Comparison of ENCODE assay signal across 2 cellular contexts in genomic region chr2:73939419-73939818, GRCh38.
TF ChIP-seq lines count a peak whose summit lies in the region.

No MANE protein-coding gene starts in this region.

TF ChIP-seq in GM12878, 131 proteins besides CTCF, POLR2A, EP300 and RAD21:
- TF ChIP-seq CHD4 (IDR thresholded peaks at IDR 0.05) (no peak), MTA2 (IDR thresholded peaks at IDR 0.05; ENCODE audit: low read depth) (no peak), TCF7 (IDR thresholded peaks at IDR 0.05; ENCODE audit: borderline replicate concordance) (no peak), HDAC2 (IDR thresholded peaks at IDR 0.05) (no peak), SMC3 (IDR thresholded peaks at IDR 0.05; ENCODE audit: borderline replicate concordance, low read length) (peak; percentile 20; the same call in 1 of the 2 replicates), TARDBP (IDR thresholded peaks at IDR 0.05; ENCODE audit: borderline replicate concordance) (no peak)
- TF ChIP-seq, protein P1, sequence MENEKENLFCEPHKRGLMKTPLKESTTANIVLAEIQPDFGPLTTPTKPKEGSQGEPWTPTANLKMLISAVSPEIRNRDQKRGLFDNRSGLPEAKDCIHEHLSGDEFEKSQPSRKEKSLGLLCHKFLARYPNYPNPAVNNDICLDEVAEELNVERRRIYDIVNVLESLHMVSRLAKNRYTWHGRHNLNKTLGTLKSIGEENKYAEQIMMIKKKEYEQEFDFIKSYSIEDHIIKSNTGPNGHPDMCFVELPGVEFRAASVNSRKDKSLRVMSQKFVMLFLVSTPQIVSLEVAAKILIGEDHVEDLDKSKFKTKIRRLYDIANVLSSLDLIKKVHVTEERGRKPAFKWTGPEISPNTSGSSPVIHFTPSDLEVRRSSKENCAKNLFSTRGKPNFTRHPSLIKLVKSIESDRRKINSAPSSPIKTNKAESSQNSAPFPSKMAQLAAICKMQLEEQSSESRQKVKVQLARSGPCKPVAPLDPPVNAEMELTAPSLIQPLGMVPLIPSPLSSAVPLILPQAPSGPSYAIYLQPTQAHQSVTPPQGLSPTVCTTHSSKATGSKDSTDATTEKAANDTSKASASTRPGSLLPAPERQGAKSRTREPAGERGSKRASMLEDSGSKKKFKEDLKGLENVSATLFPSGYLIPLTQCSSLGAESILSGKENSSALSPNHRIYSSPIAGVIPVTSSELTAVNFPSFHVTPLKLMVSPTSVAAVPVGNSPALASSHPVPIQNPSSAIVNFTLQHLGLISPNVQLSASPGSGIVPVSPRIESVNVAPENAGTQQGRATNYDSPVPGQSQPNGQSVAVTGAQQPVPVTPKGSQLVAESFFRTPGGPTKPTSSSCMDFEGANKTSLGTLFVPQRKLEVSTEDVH (IDR thresholded peaks at IDR 0.05; ENCODE audit: low read depth, partially characterized antibody) = no peak

TF ChIP-seq in HepG2, 621 proteins besides CTCF, POLR2A, EP300 and RAD21:
- peak; percentile 14; the same call in 1 of the 2 replicates for TF ChIP-seq STAG1 (CRISPR knock-in tag; IDR thresholded peaks at IDR 0.05)
- TF ChIP-seq ZMAT5 (CRISPR knock-in tag; IDR thresholded peaks at IDR 0.05; ENCODE audit: borderline replicate concordance, low read depth) = no peak
